In genomic region chr19:1086618-1087017, GRCh38 we compare ENCODE assay signal across 19 cellular contexts. TPM values are rescaled to one million over a fixed set of nuclear protein-coding genes. Genes with fewer than 3 reads are reported as not detected.
DNase-seq lines count a peak whose midpoint lies in the region; ATAC-seq, FAIRE-seq and TF ChIP-seq lines count a peak whose summit lies in the region.
"Had no signal": no experiment of that assay in that cellular context is flagged by ENCODE, and none has a peak within 500 bp of the region (broad histone marks: within the 10 kb centered on the region; RNA-seq: fewer than 3 reads in every experiment).

No MANE protein-coding gene starts in this region.

- H3K27ac ChIP-seq in spleen (peak overlapping the region in 7 of 8 donors; percentile 77 to 93 (median 83)), caudate nucleus (ENCODE audit: low read depth, low read length) (no peak overlapping the region), heart right ventricle (peak overlapping the region in 1 of 10 donors; percentile 88)
- H3K27ac ChIP-seq: neural progenitor cell had no signal

- TF ChIP-seq CTCF in spleen (IDR thresholded peaks at IDR 0.05 in 8 of 11, conservative IDR thresholded peaks at IDR 0.05 in 3 of 11): no peak
- TF ChIP-seq CTCF in GM10266 (IDR thresholded peaks at IDR 0.05; ENCODE audit: control insufficient read depth, insufficient read depth, low read depth, missing control alignments): no peak
- TF ChIP-seq CTCF in heart right ventricle (IDR thresholded peaks at IDR 0.05): no peak

- H3K4me1 Mint-ChIP-seq in activated CD4-positive, alpha-beta memory T cell treated with anti-CD3 and anti-CD28 coated beads, Interleukin-2, amount 10 ng/mL, durations not matched to agents 7 days and 5 days: peaks cover 53% of the 10 kb centered on the region

- peak; percentile 26 to 40 for DNase-seq in activated T-cell treated with anti-CD3 and anti-CD28 coated beads, Interleukin-2, amount 50 U/mL, for 48 hours
- DNase-seq in activated T-cell treated with anti-CD3 and anti-CD28 coated beads, Interleukin-2, amount 50 U/mL, for 1 hour: no peak
- DNase-seq in GM12891 (ENCODE audit: insufficient read length, low spot score): no peak
- DNase-seq in activated CD4-positive, alpha-beta memory T cell treated with anti-CD3 and anti-CD28 coated beads, Interleukin-2, amount 10 ng/mL, durations not matched to agents 7 days and 5 days: no peak
- DNase-seq in spleen: no peak
- no peak for DNase-seq in GM10266 (ENCODE audit: extremely low spot score)
- no peak for DNase-seq in caudate nucleus (lab: John Stamatoyannopoulos, UW)
- no peak for DNase-seq in heart right ventricle
- DNase-seq: ACHN, DMS79 treated with DMSO at 0.1 percent for 48 hours, immature natural killer cell, NCI-H1105, NCI-H526, SHP77, T-helper 1 cell had no signal

- no peaks in the 10 kb centered on the region for H3K27me3 ChIP-seq in spleen (replicated peaks in 1 of 7)
- peaks cover 0 to 3% (median 0%) of the 10 kb centered on the region in 7 donors for H3K27me3 ChIP-seq in heart right ventricle
- H3K27me3 ChIP-seq: neural progenitor cell had no signal

- H3K4me3 Mint-ChIP-seq in activated CD4-positive, alpha-beta memory T cell treated with anti-CD3 and anti-CD28 coated beads, Interleukin-2, amount 10 ng/mL, durations not matched to agents 7 days and 5 days: no peak overlapping the region
- H3K4me3 Mint-ChIP-seq: activated naive CD4-positive, alpha-beta T cell treated with anti-CD3 and anti-CD28 coated beads for 36 hours; immature natural killer cell; neural progenitor cell had no signal

- peak; percentile 58 for FAIRE-seq in GM12891 (lab: Jason Lieb, UNC)
- FAIRE-seq: astrocyte, GM18507 had no signal

- H3K4me3 ChIP-seq in spleen (no peak overlapping the region), heart right ventricle (no peak overlapping the region)
- H3K4me3 ChIP-seq: neural progenitor cell had no signal

- peak overlapping the region; percentile 82 for H3K27ac Mint-ChIP-seq in activated CD4-positive, alpha-beta memory T cell treated with anti-CD3 and anti-CD28 coated beads, Interleukin-2, amount 10 ng/mL, durations not matched to agents 7 days and 5 days
- H3K27ac Mint-ChIP-seq: neural progenitor cell had no signal

- no peak for ATAC-seq in heart right ventricle

- H3K27me3 Mint-ChIP-seq in activated CD4-positive, alpha-beta memory T cell treated with anti-CD3 and anti-CD28 coated beads, Interleukin-2, amount 10 ng/mL, durations not matched to agents 7 days and 5 days: no peaks in the 10 kb centered on the region

- 71 to 90% (median 79%) methylated on average over 11 to 21 of the region's 21 CpGs for WGBS in spleen, 5 donors
- WGBS in heart right ventricle, 2 donors: 81 to 83% methylated on average over 21 of the region's 21 CpGs

- CTCF ChIA-PET in activated CD4-positive, alpha-beta memory T cell treated with anti-CD3 and anti-CD28 coated beads, Interleukin-2, amount 10 ng/mL, durations not matched to agents 7 days and 5 days (lab: Charles Lee): no interaction called here

- H3K9me3 ChIP-seq in spleen (no peaks in the 10 kb centered on the region), heart right ventricle (no peaks in the 10 kb centered on the region)

- peaks cover 52% of the 10 kb centered on the region for H3K36me3 Mint-ChIP-seq in activated CD4-positive, alpha-beta memory T cell treated with anti-CD3 and anti-CD28 coated beads, Interleukin-2, amount 10 ng/mL, durations not matched to agents 7 days and 5 days (ENCODE audit: low read depth)

- intact Hi-C loops in spleen (cut with DNase I; ENCODE audit: low total_unique reads) (no loop called here), heart right ventricle (cut with DNase I) (no loop called here)

- H3K36me3 ChIP-seq in spleen (peaks cover 4 to 100% (median 82%) of the 10 kb centered on the region in 6 donors), heart right ventricle (peaks cover 0 to 90% (median 23%) of the 10 kb centered on the region in 9 donors)
- H3K36me3 ChIP-seq: neural progenitor cell had no signal

- no peaks in the 10 kb centered on the region for H3K9me3 Mint-ChIP-seq in activated CD4-positive, alpha-beta memory T cell treated with anti-CD3 and anti-CD28 coated beads, Interleukin-2, amount 10 ng/mL, durations not matched to agents 7 days and 5 days
- H3K9me3 Mint-ChIP-seq: activated naive CD4-positive, alpha-beta T cell treated with anti-CD3 and anti-CD28 coated beads for 36 hours; immature natural killer cell; neural progenitor cell had no signal

- TF ChIP-seq POLR2A in GM12891 (IDR thresholded peaks at IDR 0.05; ENCODE audit: low read depth, low read length) (no peak; the same call in 1 of the 2 replicates), spleen (IDR thresholded peaks at IDR 0.05) (no peak)

- H3K4me1 ChIP-seq in spleen: peaks cover 33 to 100% (median 79%) of the 10 kb centered on the region in 6 donors
- H3K4me1 ChIP-seq in heart right ventricle: peaks cover 0 to 63% (median 5%) of the 10 kb centered on the region in 9 donors

- POLR2A ChIA-PET in activated CD4-positive, alpha-beta memory T cell treated with anti-CD3 and anti-CD28 coated beads, Interleukin-2, amount 10 ng/mL, durations not matched to agents 7 days and 5 days (lab: Charles Lee): interaction anchor here (1.0 to 17.5 kb wide), 10 partner anchors 10 to 182 kb away, joined by 3 to 334 read pairs (median 34); partner anchors contain the start of genes ABCA7, ARHGAP45, CIRBP and CNN2

TF ChIP-seq in GM12891, 5 proteins besides CTCF, POLR2A, EP300 and RAD21:
- TF ChIP-seq SPI1 (IDR thresholded peaks at IDR 0.05; ENCODE audit: low read depth, low read length) (no peak), PAX5 (IDR thresholded peaks at IDR 0.05; ENCODE audit: insufficient read depth, low read length, severe bottlenecking) (no peak), TAF1 (IDR thresholded peaks at IDR 0.05; ENCODE audit: low read depth, low read length) (no peak), POU2F2 (IDR thresholded peaks at IDR 0.05; ENCODE audit: low read depth, low read length) (no peak), POLR2AphosphoS5 (IDR thresholded peaks at IDR 0.05; ENCODE audit: low read depth, low read length) (no peak)

RNA-seq across cellular contexts. Expression of gene POLR2E, which starts 8.6 kb away (rescaled TPM):
- polyA plus RNA-seq in GM12891 (2012; ENCODE audit: low read depth, missing spikeins): 196 TPM
- total RNA-seq in activated CD4-positive, alpha-beta memory T cell treated with anti-CD3 and anti-CD28 coated beads, Interleukin-2, amount 10 ng/mL, durations not matched to agents 7 days and 5 days: 100 to 1,000 TPM; 116 to 120 TPM
- 100 to 1,000 TPM; 106 to 152 (median 123) TPM for total RNA-seq in spleen
- 100 to 1,000 TPM in 2 of 3 donors, 10 to 100 TPM in 1; 70.8 to 144 (median 105) TPM for polyA plus RNA-seq in spleen
- 100 to 1,000 TPM; 111 to 215 (median 134) TPM for total RNA-seq in heart right ventricle
- polyA plus RNA-seq in heart right ventricle: 100 to 1,000 TPM; 116 to 212 TPM

RNA-seq across cellular contexts. Expression of gene GPX4, which starts 17.2 kb away (rescaled TPM):
- 472 TPM for polyA plus RNA-seq in GM12891 (2012; ENCODE audit: low read depth, missing spikeins)
- 100 to 1,000 TPM; 141 to 148 TPM for total RNA-seq in activated CD4-positive, alpha-beta memory T cell treated with anti-CD3 and anti-CD28 coated beads, Interleukin-2, amount 10 ng/mL, durations not matched to agents 7 days and 5 days
- total RNA-seq in spleen: 100 to 1,000 TPM; 138 to 275 (median 216) TPM
- 100 to 1,000 TPM; 480 to 562 (median 522) TPM for polyA plus RNA-seq in spleen
- 100 to 1,000 TPM; 244 to 405 (median 299) TPM for total RNA-seq in heart right ventricle
- 100 to 1,000 TPM; 461 to 487 TPM for polyA plus RNA-seq in heart right ventricle

RNA-seq across cellular contexts. Expression of gene ARHGAP45, which starts 19.7 kb away (rescaled TPM):
- polyA plus RNA-seq in GM12891 (2012; ENCODE audit: low read depth, missing spikeins): 71.9 TPM
- 100 to 1,000 TPM; 419 to 437 TPM for total RNA-seq in activated CD4-positive, alpha-beta memory T cell treated with anti-CD3 and anti-CD28 coated beads, Interleukin-2, amount 10 ng/mL, durations not matched to agents 7 days and 5 days
- total RNA-seq in spleen (100 to 1,000 TPM; 161 to 258 (median 237) TPM), heart right ventricle (10 to 100 TPM in 1 of 10 donors, 1 to 10 TPM in 9; 1.9 to 27.4 (median 4.1) TPM)
- polyA plus RNA-seq in spleen (100 to 1,000 TPM; 205 to 356 (median 329) TPM), heart right ventricle (1 to 10 TPM; 4.4 to 8.6 TPM)

RNA-seq across cellular contexts. Expression of gene ABCA7, which starts 46.7 kb away (rescaled TPM):
- polyA plus RNA-seq in GM12891 (2012; ENCODE audit: low read depth, missing spikeins): 13.2 TPM
- 10 to 100 TPM; 92.7 to 95.1 TPM for total RNA-seq in activated CD4-positive, alpha-beta memory T cell treated with anti-CD3 and anti-CD28 coated beads, Interleukin-2, amount 10 ng/mL, durations not matched to agents 7 days and 5 days
- total RNA-seq in spleen: 100 to 1,000 TPM in 3 of 7 donors, 10 to 100 TPM in 4; 64.6 to 162 (median 94.7) TPM
- polyA plus RNA-seq in spleen: 100 to 1,000 TPM in 2 of 3 donors, 10 to 100 TPM in 1; 67.5 to 197 (median 152) TPM
- 10 to 100 TPM in 1 of 10 donors, 1 to 10 TPM in 9; 4.3 to 18.1 (median 5.6) TPM for total RNA-seq in heart right ventricle
- polyA plus RNA-seq in heart right ventricle: 10 to 100 TPM in 1 of 2 donors, 1 to 10 TPM in 1; 2.7 to 23.4 TPM

Comparison
In these comparisons a context has a peak if more than half of its experiments do, and no peak if none do; other contexts are left out.
1. DNase-seq: peak in activated T-cell treated with anti-CD3 and anti-CD28 coated beads, Interleukin-2, amount 50 U/mL, for 48 hours (2 of 2); none in activated T-cell treated with anti-CD3 and anti-CD28 coated beads, Interleukin-2, amount 50 U/mL, for 1 hour (single experiment), GM12891 (single experiment), activated CD4-positive, alpha-beta memory T cell treated with anti-CD3 and anti-CD28 coated beads, Interleukin-2, amount 10 ng/mL, durations not matched to agents 7 days and 5 days (single experiment), spleen (single experiment), GM10266 (single experiment), caudate nucleus (0 of 61) and heart right ventricle (0 of 2).
2. RNA of gene ARHGAP45, which starts 19.7 kb away (total RNA-seq): 419 to 437 TPM in activated CD4-positive, alpha-beta memory T cell treated with anti-CD3 and anti-CD28 coated beads, Interleukin-2, amount 10 ng/mL, durations not matched to agents 7 days and 5 days and 161 to 258 TPM in spleen; 1.9 to 27.4 TPM in heart right ventricle; every median in the first group is over 4 times any median in the second.